Comparison of ENCODE assay signal across 27 cellular contexts in genomic region chr18:70243545-70243944, GRCh38. TPM values are rescaled to one million over a fixed set of nuclear protein-coding genes. Genes with fewer than 3 reads are reported as not detected.
DNase-seq lines count a peak whose midpoint lies in the region; ATAC-seq and TF ChIP-seq lines count a peak whose summit lies in the region.
"Had no signal": no experiment of that assay in that cellular context is flagged by ENCODE, and none has a peak within 500 bp of the region (broad histone marks: within the 10 kb centered on the region; RNA-seq: fewer than 3 reads in every experiment).

No MANE protein-coding gene starts in this region.

- no peaks in the 10 kb centered on the region for H3K9me3 ChIP-seq in mucosa of stomach (ENCODE audit: control insufficient read depth, low read length)
- H3K9me3 ChIP-seq: lower lobe of right lung, sigmoid colon, SK-N-SH, thoracic aorta, uterus had no signal

- TF ChIP-seq CTCF in chondrocyte (IDR thresholded peaks at IDR 0.05), result no peak

- peak overlapping the region; percentile 27 for H3K4me3 Mint-ChIP-seq in chondrocyte (ENCODE audit: unreplicated experiment)
- H3K4me3 Mint-ChIP-seq: activated CD8-positive, alpha-beta T cell treated with anti-CD3 and anti-CD28 coated beads, Interleukin-2, amount 10 ng/mL, durations not matched to agents 7 days and 5 days; activated naive CD4-positive, alpha-beta T cell treated with anti-CD3 and anti-CD28 coated beads, Interleukin-2, amount 50 U/mL, for 24 hours; B cell; CD8-positive, alpha-beta T cell; dendritic cell treated with granulocyte-macrophage colony-stimulating factor and Interleukin-4, amounts not matched to agents 40 ng/mL and 50 ng/mL, for 4 days; GM23338 had no signal

- no peaks in the 10 kb centered on the region for H3K36me3 ChIP-seq in mucosa of stomach (ENCODE audit: control insufficient read depth, insufficient read depth, low read length)
- H3K36me3 ChIP-seq: lower lobe of right lung, sigmoid colon, thoracic aorta, uterus had no signal

- H3K27me3 Mint-ChIP-seq in chondrocyte (ENCODE audit: low read depth), result no peaks in the 10 kb centered on the region
- H3K27me3 Mint-ChIP-seq: dendritic cell treated with granulocyte-macrophage colony-stimulating factor and Interleukin-4, amounts not matched to agents 40 ng/mL and 50 ng/mL, for 4 days had no signal

- peak overlapping the region; percentile 45 for H3K9ac ChIP-seq in mucosa of stomach (ENCODE audit: low read length)
- H3K9ac ChIP-seq: SK-N-SH had no signal

- peaks cover 5% of the 10 kb centered on the region for H3K9me3 Mint-ChIP-seq in chondrocyte (ENCODE audit: low read depth)
- H3K9me3 Mint-ChIP-seq: activated naive CD4-positive, alpha-beta T cell treated with anti-CD3 and anti-CD28 coated beads, Interleukin-2, amount 50 U/mL, for 24 hours; activated T-helper 2 cell treated with anti-CD3 and anti-CD28 coated beads, Interferon-gamma antibody, Interleukin-2, Interleukin-4, amounts not matched to agents 10 μg/mL and 5 μg/mL and 100 μg/mL, durations not matched to agents 14 hours and 24 hours and 36 hours; CD8-positive, alpha-beta T cell; GM23338 had no signal

- H3K36me3 Mint-ChIP-seq in chondrocyte (ENCODE audit: low read depth), result peaks cover 3% of the 10 kb centered on the region
- H3K36me3 Mint-ChIP-seq: activated naive CD4-positive, alpha-beta T cell treated with anti-CD3 and anti-CD28 coated beads, Interleukin-2, amount 50 U/mL, for 24 hours; CD8-positive, alpha-beta T cell had no signal

- H3K27me3 ChIP-seq in mucosa of stomach (ENCODE audit: control insufficient read depth, insufficient read depth, low read length), result no peaks in the 10 kb centered on the region
- H3K27me3 ChIP-seq: sigmoid colon, uterus had no signal

- peak overlapping the region; percentile 67 for H3K27ac Mint-ChIP-seq in chondrocyte (ENCODE audit: unreplicated experiment)
- H3K27ac Mint-ChIP-seq: activated CD8-positive, alpha-beta T cell treated with anti-CD3 and anti-CD28 coated beads, Interleukin-2, amount 10 ng/mL, durations not matched to agents 7 days and 5 days; activated naive CD4-positive, alpha-beta T cell treated with anti-CD3 and anti-CD28 coated beads, Interleukin-2, amount 50 U/mL, for 24 hours; activated T-helper 2 cell treated with anti-CD3 and anti-CD28 coated beads, Interferon-gamma antibody, Interleukin-2, Interleukin-4, amounts not matched to agents 10 μg/mL and 5 μg/mL and 100 μg/mL, durations not matched to agents 14 hours and 24 hours and 36 hours; B cell; CD8-positive, alpha-beta T cell; dendritic cell treated with granulocyte-macrophage colony-stimulating factor and Interleukin-4, amounts not matched to agents 40 ng/mL and 50 ng/mL, for 4 days; GM23338 had no signal

- H3K4me1 Mint-ChIP-seq in chondrocyte (ENCODE audit: low read depth), result peaks cover 45% of the 10 kb centered on the region
- H3K4me1 Mint-ChIP-seq: activated naive CD4-positive, alpha-beta T cell treated with anti-CD3 and anti-CD28 coated beads, Interleukin-2, amount 50 U/mL, for 24 hours; B cell; GM23338 had no signal

- H3K4me1 ChIP-seq in mucosa of stomach (ENCODE audit: control insufficient read depth, insufficient read depth, low read length), result no peaks in the 10 kb centered on the region
- H3K4me1 ChIP-seq: lower lobe of right lung, uterus had no signal

- H3K4me3 ChIP-seq in mucosa of stomach (ENCODE audit: low read length), result no peak overlapping the region
- H3K4me3 ChIP-seq: GM23338, lower lobe of right lung, sigmoid colon, thoracic aorta, uterus had no signal

- no peak for ATAC-seq in HG02610 (IDR thresholded peaks at IDR 0.05; ENCODE audit: unreplicated experiment)
- ATAC-seq in GM18868 (IDR thresholded peaks at IDR 0.05; ENCODE audit: unreplicated experiment), result no peak
- ATAC-seq: activated CD8-positive, alpha-beta T cell treated with anti-CD3 and anti-CD28 coated beads, Interleukin-2, amount 10 ng/mL, durations not matched to agents 7 days and 5 days; CD8-positive, alpha-beta T cell; GM23338 had no signal

- DNase-seq in NCI-H748 (lab: John Stamatoyannopoulos, UW; ENCODE audit: unreplicated experiment), result peak; percentile 35
- no peak for DNase-seq in NCI-H748 treated with DMSO at 0.1 percent for 48 hours (lab: John Stamatoyannopoulos, UW)
- DNase-seq in chondrocyte (ENCODE audit: low spot score), result no peak
- no peak for DNase-seq in AG20443 (ENCODE audit: low spot score)
- DNase-seq in SKM-1 treated with dmso at 0.1 percent for 144 hours (lab: John Stamatoyannopoulos, UW; ENCODE audit: unreplicated experiment), result no peak
- DNase-seq: 8988T; activated CD8-positive, alpha-beta T cell treated with anti-CD3 and anti-CD28 coated beads, Interleukin-2, amount 10 ng/mL, durations not matched to agents 7 days and 5 days; CD8-positive, alpha-beta T cell; glutamatergic neuron; islet precursor cell; lower lobe of right lung; NCI-H1105 treated with DMSO at 0.1 percent for 48 hours; NCI-H1930; sigmoid colon; SK-N-SH; stimulated activated CD4-positive, alpha-beta T cell treated with anti-CD3 and anti-CD28 coated beads, Interleukin-15, amount 100 ng/mL, for 24 hours; stimulated activated naive CD4-positive, alpha-beta T cell treated with Interleukin-2 at 50 U/mL for 16 hours; uterus had no signal

RNA-seq across cellular contexts. Expression of gene RTTN, which starts 38.1 kb away (rescaled TPM):
- total RNA-seq in chondrocyte, result 4.8 to 14.4 TPM (median 6.6 TPM) in 3 replicates

RNA-seq across cellular contexts. Expression of gene SOCS6, which starts 45.3 kb away (rescaled TPM):
- 16.4 to 18.5 TPM (median 17.3 TPM) in 3 replicates for total RNA-seq in chondrocyte
